In genomic region chr13:105979586-105979985, GRCh38 we compare ENCODE assay signal across 11 cellular contexts.
A peak's percentile ranks its signal among the peaks of the same experiment; 100 is the strongest.
DNase-seq lines count a peak whose midpoint lies in the region; ATAC-seq, FAIRE-seq and TF ChIP-seq lines count a peak whose summit lies in the region.
"Had no signal": no experiment of that assay in that cellular context is flagged by ENCODE, and none has a peak within 500 bp of the region (broad histone marks: within the 10 kb centered on the region; RNA-seq: fewer than 3 reads in every experiment).

No MANE protein-coding gene starts in this region.

- WGBS in heart right ventricle, 2 donors = 48% methylated on average over 6 of the region's 6 CpGs
- 65 to 76% methylated on average over 6 of the region's 6 CpGs for WGBS in lung, 2 donors

- intact Hi-C loops in heart right ventricle (cut with DNase I) (loop anchor here in 1 of 10 donors (10.0 kb wide), 1 partner anchor 65 kb away; no protein-coding TSS in a partner anchor), upper lobe of right lung (cut with DNase I) (no loop called here)

- no peak overlapping the region for H3K27ac Mint-ChIP-seq in astrocyte (ENCODE audit: unreplicated experiment)

- DNase-seq in cardiac muscle cell (ENCODE audit: low read depth in 1 of 2, low spot score in 1 of 2) (peak; percentile 33 to 70), heart right ventricle (no peak), astrocyte (ENCODE audit: low read depth) (no peak), lung (ENCODE audit: low spot score) (no peak), upper lobe of right lung (no peak), osteoblast (ENCODE audit: insufficient read length, low spot score, missing footprints) (no peak), T-helper 2 cell (no peak)
- no peak for DNase-seq in effector memory CD4-positive, alpha-beta T cell
- DNase-seq: NK-92 treated with Interleukin-12 subunit alpha and Interleukin-12 subunit beta, amount 100 ng/mL, for 24 hours; stimulated activated CD4-positive, alpha-beta T cell treated with anti-CD3 and anti-CD28 coated beads, Interleukin-12 subunit alpha, Interleukin-12 subunit beta, amount 100 ng/mL, for 4 hours had no signal

- H3K36me3 ChIP-seq in cardiac muscle cell = no peaks in the 10 kb centered on the region
- no peaks in the 10 kb centered on the region for H3K36me3 ChIP-seq in heart right ventricle
- H3K36me3 ChIP-seq in astrocyte (ENCODE audit: insufficient read depth, low read length) = no peaks in the 10 kb centered on the region
- H3K36me3 ChIP-seq in lung (ENCODE audit: control insufficient read depth in 2 of 2, insufficient read depth in 2 of 2, low read length in 2 of 2) = no peaks in the 10 kb centered on the region
- H3K36me3 ChIP-seq in upper lobe of right lung = no peaks in the 10 kb centered on the region
- no peaks in the 10 kb centered on the region for H3K36me3 ChIP-seq in osteoblast (ENCODE audit: insufficient read depth, low read length)
- H3K36me3 ChIP-seq in effector memory CD4-positive, alpha-beta T cell (ENCODE audit: control insufficient read depth, insufficient read depth, low read length) = no peaks in the 10 kb centered on the region
- H3K36me3 ChIP-seq: vagina had no signal

- ATAC-seq in heart right ventricle = no peak
- ATAC-seq in lung (ENCODE audit: insufficient read depth, low FRiP score) = peak; percentile 19
- ATAC-seq in upper lobe of right lung = peak; percentile 87

- FAIRE-seq in astrocyte (lab: Jason Lieb, UNC) = no peak

- no peaks in the 10 kb centered on the region for H3K9me3 ChIP-seq in cardiac muscle cell (ENCODE audit: low read depth)
- H3K9me3 ChIP-seq in heart right ventricle = no peaks in the 10 kb centered on the region
- no peaks in the 10 kb centered on the region for H3K9me3 ChIP-seq in astrocyte (ENCODE audit: insufficient read depth, low read depth, low read length)
- H3K9me3 ChIP-seq in lung (ENCODE audit: control insufficient read depth in 2 of 2, insufficient read depth in 1 of 2, low read length in 1 of 2) = peaks cover 0 to 2% of the 10 kb centered on the region in 2 donors
- no peaks in the 10 kb centered on the region for H3K9me3 ChIP-seq in upper lobe of right lung
- H3K9me3 ChIP-seq in osteoblast (ENCODE audit: low read depth, low read length) = no peaks in the 10 kb centered on the region
- no peaks in the 10 kb centered on the region for H3K9me3 ChIP-seq in effector memory CD4-positive, alpha-beta T cell (ENCODE audit: control insufficient read depth, low read length)
- H3K9me3 ChIP-seq: vagina had no signal

- H4K20me1 ChIP-seq in astrocyte (ENCODE audit: insufficient read depth, low read length) (no peaks in the 10 kb centered on the region), osteoblast (ENCODE audit: insufficient read depth, low read length) (no peaks in the 10 kb centered on the region)

- peaks cover 5% of the 10 kb centered on the region for H3K4me1 Mint-ChIP-seq in astrocyte (ENCODE audit: low read depth, unreplicated experiment)

- no peaks in the 10 kb centered on the region for H3K27me3 Mint-ChIP-seq in astrocyte (ENCODE audit: low read depth, unreplicated experiment)

- H3K79me2 ChIP-seq in astrocyte (ENCODE audit: insufficient read depth, low read length) (no peaks in the 10 kb centered on the region), osteoblast (ENCODE audit: insufficient read depth, low read length) (no peaks in the 10 kb centered on the region)

- no peak overlapping the region for H3K9ac ChIP-seq in astrocyte (ENCODE audit: low read length)

- H3K4me3 Mint-ChIP-seq in astrocyte (ENCODE audit: unreplicated experiment) = no peak overlapping the region

- TF ChIP-seq CTCF in cardiac muscle cell (IDR thresholded peaks at IDR 0.05; ENCODE audit: low read depth, low read length) (no peak), heart right ventricle (IDR thresholded peaks at IDR 0.05) (no peak), astrocyte (IDR thresholded peaks at IDR 0.05; ENCODE audit: insufficient read depth, low read depth, low read length) (no peak), lung (IDR thresholded peaks at IDR 0.05; ENCODE audit: control extremely low read depth, extremely low read depth) (no peak), upper lobe of right lung (IDR thresholded peaks at IDR 0.05) (no peak), osteoblast (IDR thresholded peaks at IDR 0.05; ENCODE audit: extremely low read depth, low read depth, low read length) (no peak)

- no peaks in the 10 kb centered on the region for H3K36me3 Mint-ChIP-seq in astrocyte (ENCODE audit: low read depth, unreplicated experiment)

- H3K4me2 ChIP-seq in astrocyte (ENCODE audit: low read length) (no peak overlapping the region), osteoblast (ENCODE audit: insufficient read depth, low read length) (no peak overlapping the region)

- peaks cover 6% of the 10 kb centered on the region for H3K9me3 Mint-ChIP-seq in astrocyte (ENCODE audit: unreplicated experiment)

- H3K27me3 ChIP-seq in cardiac muscle cell (no peaks in the 10 kb centered on the region), heart right ventricle (no peaks in the 10 kb centered on the region), astrocyte (ENCODE audit: insufficient read depth, low read length) (no peaks in the 10 kb centered on the region), lung (ENCODE audit: control insufficient read depth, insufficient read depth) (no peaks in the 10 kb centered on the region), upper lobe of right lung (no peaks in the 10 kb centered on the region), osteoblast (ENCODE audit: insufficient read depth, low read length) (no peaks in the 10 kb centered on the region)
- H3K27me3 ChIP-seq in effector memory CD4-positive, alpha-beta T cell (replicated peaks; ENCODE audit: control insufficient read depth, insufficient read depth, low read length, poor library complexity, severe bottlenecking) = no peaks in the 10 kb centered on the region
- H3K27me3 ChIP-seq: vagina had no signal

- H3K4me1 ChIP-seq in cardiac muscle cell (ENCODE audit: low read depth) (peaks cover 26% of the 10 kb centered on the region), heart right ventricle (no peaks in the 10 kb centered on the region), astrocyte (ENCODE audit: insufficient read depth, low read length) (no peaks in the 10 kb centered on the region), lung (ENCODE audit: control insufficient read depth in 2 of 2, insufficient read depth in 2 of 2, low read length in 2 of 2) (peaks cover 0 to 3% of the 10 kb centered on the region in 2 donors), upper lobe of right lung (no peaks in the 10 kb centered on the region), osteoblast (ENCODE audit: insufficient read depth, low read length) (peaks cover 5% of the 10 kb centered on the region)
- no peaks in the 10 kb centered on the region for H3K4me1 ChIP-seq in effector memory CD4-positive, alpha-beta T cell (ENCODE audit: control insufficient read depth, insufficient read depth, low read length, poor library complexity, severe bottlenecking)
- H3K4me1 ChIP-seq: vagina had no signal

- H2AFZ ChIP-seq in astrocyte (ENCODE audit: low read depth, low read length) (peak overlapping the region; percentile 20), osteoblast (ENCODE audit: low read length) (no peak overlapping the region)

- H3K27ac ChIP-seq in cardiac muscle cell (no peak overlapping the region), heart right ventricle (no peak overlapping the region), astrocyte (ENCODE audit: low read depth, low read length) (no peak overlapping the region), lung (ENCODE audit: low read depth in 1 of 2, low read length in 1 of 2) (no peak overlapping the region), upper lobe of right lung (no peak overlapping the region), osteoblast (ENCODE audit: low read depth, low read length) (no peak overlapping the region)
- no peak overlapping the region for H3K27ac ChIP-seq in effector memory CD4-positive, alpha-beta T cell (ENCODE audit: insufficient read depth, low read length, poor library complexity, severe bottlenecking)
- H3K27ac ChIP-seq: vagina had no signal

- no peak overlapping the region for H3K4me3 ChIP-seq in cardiac muscle cell
- no peak overlapping the region for H3K4me3 ChIP-seq in heart right ventricle
- no peak overlapping the region for H3K4me3 ChIP-seq in astrocyte (ENCODE audit: insufficient read depth, low read depth, low read length)
- no peak overlapping the region for H3K4me3 ChIP-seq in lung
- no peak overlapping the region for H3K4me3 ChIP-seq in upper lobe of right lung
- H3K4me3 ChIP-seq in osteoblast (ENCODE audit: insufficient read depth, low read length) = no peak overlapping the region
- H3K4me3 ChIP-seq in effector memory CD4-positive, alpha-beta T cell (ENCODE audit: insufficient read depth, low read depth, low read length, poor library complexity, severe bottlenecking) = no peak overlapping the region
- H3K4me3 ChIP-seq: vagina had no signal

Comparison
In these comparisons a context has a peak if more than half of its experiments do, and no peak if none do; other contexts are left out.
1. DNase-seq: peak in cardiac muscle cell (2 of 2); none in heart right ventricle (0 of 2), astrocyte (single experiment), lung (single experiment), upper lobe of right lung (single experiment), osteoblast (single experiment), effector memory CD4-positive, alpha-beta T cell (0 of 3) and T-helper 2 cell (0 of 5).
2. ATAC-seq: peak in lung (single experiment) and upper lobe of right lung (single experiment); none in heart right ventricle (0 of 8).